ENCODE assay signal across 14 cellular contexts in the genomic region with DNA sequence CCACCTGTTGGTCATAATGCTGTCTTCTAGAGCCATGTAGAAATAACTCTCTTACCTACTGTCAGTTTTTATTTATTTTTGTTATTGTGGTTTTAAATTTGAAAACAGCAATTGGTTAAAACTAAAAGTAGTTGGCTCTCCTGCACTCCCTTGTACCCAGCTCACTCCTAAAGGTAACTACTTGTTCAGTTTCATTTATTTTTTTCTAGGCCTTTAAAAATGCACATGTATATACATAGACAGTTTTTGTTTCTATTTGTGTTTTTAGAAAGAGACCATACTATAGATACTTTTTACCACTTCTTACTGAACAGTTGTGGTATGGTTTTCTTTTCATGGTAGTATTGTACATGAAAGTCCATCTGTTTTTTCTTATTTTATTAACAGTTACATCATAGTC. TPM values are rescaled to one million over a fixed set of nuclear protein-coding genes. Genes with fewer than 3 reads are reported as not detected.
A peak's percentile ranks its signal among the peaks of the same experiment; 100 is the strongest.
DNase-seq lines count a peak whose midpoint lies in the region; ATAC-seq and TF ChIP-seq lines count a peak whose summit lies in the region.
"Had no signal": no experiment of that assay in that cellular context is flagged by ENCODE, and none has a peak within 500 bp of the region (broad histone marks: within the 10 kb centered on the region; RNA-seq: fewer than 3 reads in every experiment).

No MANE protein-coding gene starts in this region.

- H3K9me3 ChIP-seq in A673 (ENCODE audit: low read depth, low read length, poor library complexity, severe bottlenecking): no peaks in the 10 kb centered on the region
- H3K9me3 ChIP-seq: HAP-1, heart left ventricle, lower lobe of right lung, neutrophil had no signal

- POLR2A ChIA-PET in A673 (lab: Charles Lee; ENCODE audit: low non-redundant PET): no interaction called here

- no peak for TF ChIP-seq CTCF in A673 (conservative IDR thresholded peaks at IDR 0.05; ENCODE audit: low read depth, low read length)

- DNase-seq in iPS-NIHi11 (ENCODE audit: low spot score) (no peak), left cardiac atrium (no peak), sciatic nerve (ENCODE audit: low spot score) (no peak), A673 (ENCODE audit: low spot score) (no peak)
- DNase-seq: activated CD4-positive, alpha-beta T cell treated with anti-CD3 and anti-CD28 coated beads, Interleukin-2, amount 10 ng/mL, durations not matched to agents 24 days and 14 days; heart left ventricle; lower lobe of right lung; NCI-H187 had no signal

- H3K4me3 ChIP-seq in A673 (ENCODE audit: low read depth, low read length, poor library complexity, severe bottlenecking): no peak overlapping the region
- H3K4me3 ChIP-seq: HAP-1, heart left ventricle, lower lobe of right lung had no signal

- H3K4me1 ChIP-seq in A673 (ENCODE audit: insufficient read depth, low read length, poor library complexity, severe bottlenecking): peaks cover 14% of the 10 kb centered on the region
- H3K4me1 ChIP-seq: HAP-1 had no signal

- H3K36me3 ChIP-seq in A673 (ENCODE audit: insufficient read depth, low read length, poor library complexity, severe bottlenecking): no peaks in the 10 kb centered on the region
- H3K36me3 ChIP-seq: HAP-1, heart left ventricle, lower lobe of right lung, neutrophil had no signal

- CTCF ChIA-PET in A673 (lab: Charles Lee): no interaction called here

- BruUV-seq in A673 (replicated peaks; lab: Mats Ljungman, UMichigan): no TSS peak

- ATAC-seq in GM18499 (IDR thresholded peaks at IDR 0.05; ENCODE audit: insufficient read depth, unreplicated experiment) (peak; percentile 66), GM19468 (IDR thresholded peaks at IDR 0.05; ENCODE audit: extremely low read depth, unreplicated experiment) (peak; percentile 58), HG02885 (IDR thresholded peaks at IDR 0.05; ENCODE audit: poor library complexity, unreplicated experiment) (peak; percentile 67), HG03469 (IDR thresholded peaks at IDR 0.05; ENCODE audit: unreplicated experiment) (peak; percentile 52), left cardiac atrium (no peak), sciatic nerve (no peak)
- ATAC-seq: heart left ventricle, lower lobe of right lung had no signal

- no peaks in the 10 kb centered on the region for H3K27me3 ChIP-seq in A673 (replicated peaks; ENCODE audit: insufficient read depth, low read depth, low read length, poor library complexity)
- H3K27me3 ChIP-seq: heart left ventricle, neutrophil had no signal

- H3K27ac ChIP-seq in A673 (ENCODE audit: low read depth, low read length, poor library complexity, severe bottlenecking): no peak overlapping the region
- H3K27ac ChIP-seq: lower lobe of right lung, neutrophil had no signal

- intact Hi-C loops in left cardiac atrium (cut with DNase I): no loop called here
- intact Hi-C loops in sciatic nerve (cut with DNase I): no loop called here
- intact Hi-C loops in A673 (cut with micrococcal nuclease; ENCODE audit: unreplicated experiment): no loop called here

RNA-seq across cellular contexts. Expression of a gene that starts 16.8 kb away (rescaled TPM):
- 10 to 100 TPM in 1 of 2 donors, 1 to 10 TPM in 1; 9.8 to 10.6 TPM for total RNA-seq in left cardiac atrium
- 37.4 TPM for total RNA-seq in sciatic nerve
- 30.0 and 33.7 TPM in 2 replicates for total RNA-seq in A673 (2021)

Comparison
In these comparisons a context has a peak if more than half of its experiments do, and no peak if none do; other contexts are left out.
1. ATAC-seq: peak in GM18499 (single experiment), GM19468 (single experiment), HG02885 (single experiment) and HG03469 (single experiment); none in left cardiac atrium (0 of 2) and sciatic nerve (single experiment).